In genomic region chr11:6319879-6320410, GRCh38 we compare ENCODE assay signal across 8 cellular contexts. TPM values are rescaled to one million over a fixed set of nuclear protein-coding genes. Genes with fewer than 3 reads are reported as not detected.
DNase-seq lines count a peak whose midpoint lies in the region; ATAC-seq, FAIRE-seq and TF ChIP-seq lines count a peak whose summit lies in the region.

No MANE protein-coding gene starts in this region.

- TF ChIP-seq CTCF in A549 (IDR thresholded peaks at IDR 0.05), result no peak
- TF ChIP-seq CTCF in cardiac muscle cell (IDR thresholded peaks at IDR 0.05; ENCODE audit: low read depth, low read length), result no peak

- peak; percentile 82 to 83 for DNase-seq in A549 (ENCODE audit: low read depth in 1 of 2, low spot score in 1 of 2)
- DNase-seq in activated naive CD8-positive, alpha-beta T cell treated with anti-CD3 and anti-CD28 coated beads, Interleukin-2, amount 10 ng/mL, durations not matched to agents 7 days and 5 days, result peak; percentile 61
- peak; percentile 74 to 95 for DNase-seq in cardiac muscle cell (ENCODE audit: low read depth in 1 of 2, low spot score in 1 of 2)
- DNase-seq in NCI-H1694 treated with DMSO at 0.1 percent for 48 hours (lab: John Stamatoyannopoulos, UW), result no peak
- DNase-seq in NCI-H1105 treated with DMSO at 0.1 percent for 48 hours (lab: John Stamatoyannopoulos, UW), result no peak

- H3K36me3 ChIP-seq in cardiac muscle cell (no peaks in the 10 kb centered on the region), rectal smooth muscle tissue (ENCODE audit: control insufficient read depth, insufficient read depth, low read length) (no peaks in the 10 kb centered on the region)

- peak overlapping the region; percentile 91 for H3K4me2 ChIP-seq in A549

- H3K4me3 ChIP-seq in A549, result peak overlapping the region; percentile 54
- peak overlapping the region; percentile 21 for H3K4me3 ChIP-seq in cardiac muscle cell
- peak overlapping the region; percentile 85 for H3K4me3 ChIP-seq in rectal smooth muscle tissue (ENCODE audit: low read length)

- CTCF ChIA-PET in A549 (lab: Yijun Ruan, JAX), result interaction anchor here (0.9 to 2.4 kb wide), 10 partner anchors 20 to 327 kb away, joined by 3 to 14 read pairs (median 4); no protein-coding TSS in a partner anchor

- H3K4me1 ChIP-seq in A549, result peaks cover 15% of the 10 kb centered on the region; the same call in 2 of the 3 replicates
- H3K4me1 ChIP-seq in cardiac muscle cell (ENCODE audit: low read depth), result peaks cover 24% of the 10 kb centered on the region
- H3K4me1 ChIP-seq in rectal smooth muscle tissue (ENCODE audit: control insufficient read depth, insufficient read depth, low read length), result peaks cover 28% of the 10 kb centered on the region

- H3K27ac ChIP-seq in A549, result peak overlapping the region; percentile 81 to 93
- H3K27ac ChIP-seq in cardiac muscle cell, result peak overlapping the region; percentile 99
- peak overlapping the region; percentile 99 for H3K27ac ChIP-seq in rectal smooth muscle tissue (ENCODE audit: low read depth, low read length)

- H3K4me1 Mint-ChIP-seq in activated naive CD8-positive, alpha-beta T cell treated with anti-CD3 and anti-CD28 coated beads, Interleukin-2, amount 10 ng/mL, durations not matched to agents 7 days and 5 days, result peaks cover 19% of the 10 kb centered on the region

- peak; percentile 87 to 92 for ATAC-seq in A549
- peak; percentile 24 for ATAC-seq in GM18870 (IDR thresholded peaks at IDR 0.05; ENCODE audit: unreplicated experiment)
- ATAC-seq in HG03354 (IDR thresholded peaks at IDR 0.05; ENCODE audit: poor library complexity, severe bottlenecking, unreplicated experiment), result peak; percentile 49
- ATAC-seq in activated naive CD8-positive, alpha-beta T cell treated with anti-CD3 and anti-CD28 coated beads, Interleukin-2, amount 10 ng/mL, durations not matched to agents 7 days and 5 days (ENCODE audit: low read depth), result peak; percentile 44

- H3K4me3 Mint-ChIP-seq in activated naive CD8-positive, alpha-beta T cell treated with anti-CD3 and anti-CD28 coated beads, Interleukin-2, amount 10 ng/mL, durations not matched to agents 7 days and 5 days, result peak overlapping the region; percentile 81

- POLR2A ChIA-PET in A549 (lab: Yijun Ruan, JAX), result interaction anchor here (0.7 to 2.0 kb wide), 11 partner anchors 11 to 85 kb away, joined by 3 to 12 read pairs (median 4); partner anchors contain the start of genes CNGA4 and FHIP1B
- POLR2A ChIA-PET in activated naive CD8-positive, alpha-beta T cell treated with anti-CD3 and anti-CD28 coated beads, Interleukin-2, amount 10 ng/mL, durations not matched to agents 7 days and 5 days (lab: Charles Lee), result interaction anchor here (0.6 to 1.7 kb wide), 4 partner anchors 22 to 90 kb away, joined by 3 to 4 read pairs (median 3); partner anchors contain the start of gene SMPD1

- peaks cover 42% of the 10 kb centered on the region for H3K27me3 Mint-ChIP-seq in activated naive CD8-positive, alpha-beta T cell treated with anti-CD3 and anti-CD28 coated beads, Interleukin-2, amount 10 ng/mL, durations not matched to agents 7 days and 5 days

- H3K9me3 Mint-ChIP-seq in activated naive CD8-positive, alpha-beta T cell treated with anti-CD3 and anti-CD28 coated beads, Interleukin-2, amount 10 ng/mL, durations not matched to agents 7 days and 5 days, result no peaks in the 10 kb centered on the region

- TF ChIP-seq RAD21 in A549 (conservative IDR thresholded peaks at IDR 0.05 in 1 of 2, IDR thresholded peaks at IDR 0.05 in 1 of 2), result no peak

- TF ChIP-seq EP300 in A549 (IDR thresholded peaks at IDR 0.05), result no peak

- H3K9ac ChIP-seq in rectal smooth muscle tissue (ENCODE audit: low read length), result peak overlapping the region; percentile 67

- H3K36me3 Mint-ChIP-seq in activated naive CD8-positive, alpha-beta T cell treated with anti-CD3 and anti-CD28 coated beads, Interleukin-2, amount 10 ng/mL, durations not matched to agents 7 days and 5 days, result peaks cover 2% of the 10 kb centered on the region

- no peaks in the 10 kb centered on the region for H3K27me3 ChIP-seq in cardiac muscle cell
- H3K27me3 ChIP-seq in rectal smooth muscle tissue (ENCODE audit: control insufficient read depth, insufficient read depth, low read length), result peaks cover 2% of the 10 kb centered on the region

- H3K9me3 ChIP-seq in A549 (no peaks in the 10 kb centered on the region), cardiac muscle cell (ENCODE audit: low read depth) (no peaks in the 10 kb centered on the region)

- no peak for FAIRE-seq in A549 (lab: Jason Lieb, UNC)

- WGBS in A549 (ENCODE audit: missing lambda C conversion rate), result 28% methylated on average over 30 of the region's 40 CpGs

- no peak for TF ChIP-seq POLR2A in A549 (IDR thresholded peaks at IDR 0.05; ENCODE audit: low read length)

- peak overlapping the region; percentile 85 for H3K27ac Mint-ChIP-seq in activated naive CD8-positive, alpha-beta T cell treated with anti-CD3 and anti-CD28 coated beads, Interleukin-2, amount 10 ng/mL, durations not matched to agents 7 days and 5 days

TF ChIP-seq in A549, 52 proteins besides CTCF, POLR2A, EP300 and RAD21:
- TF ChIP-seq EHMT2 (IDR thresholded peaks at IDR 0.05; ENCODE audit: low read depth), result no peak
- no peak for TF ChIP-seq CHD2 (IDR thresholded peaks at IDR 0.05; ENCODE audit: low read length, partially characterized antibody)
- TF ChIP-seq E2F6 (IDR thresholded peaks at IDR 0.05; ENCODE audit: borderline replicate concordance, low read depth), result peak; percentile 80
- TF ChIP-seq HDAC2 (IDR thresholded peaks at IDR 0.05), result no peak
- no peak for TF ChIP-seq JUNB (IDR thresholded peaks at IDR 0.05)
- TF ChIP-seq ZC3H11A (IDR thresholded peaks at IDR 0.05), result no peak
- TF ChIP-seq POLR2AphosphoS2 (conservative IDR thresholded peaks at IDR 0.05; ENCODE audit: low read length), result no peak
- TF ChIP-seq ZNF302 (CRISPR knock-in tag; IDR thresholded peaks at IDR 0.05), result no peak
- 0 out of 5 replicates have a peak, but pooled peaks of 1 of the 2 experiments have one; percentile 14 for TF ChIP-seq JUN (IDR thresholded peaks at IDR 0.05)
- TF ChIP-seq BCL3 (IDR thresholded peaks at IDR 0.05), result 0 out of 3 replicates have a peak, but pooled peaks have one; percentile 6
- TF ChIP-seq MAX (IDR thresholded peaks at IDR 0.05), result peak; percentile 66
- TF ChIP-seq RCOR1 (IDR thresholded peaks at IDR 0.05; ENCODE audit: low read depth, low read length), result no peak
- no peak for TF ChIP-seq ZFP36 (IDR thresholded peaks at IDR 0.05; ENCODE audit: borderline replicate concordance, partially characterized antibody)
- TF ChIP-seq NR3C1 (IDR thresholded peaks at IDR 0.05), result no peak

RNA-seq across cellular contexts. Expression of gene CAVIN3, which starts 0.4 kb away (rescaled TPM):
- polyA plus RNA-seq in A549 (2011; rRNA removed) (5.2 and 6.0 TPM in 2 replicates), A549 (2017; fragmentation: RNase III; extraction: RNeasy Plus Mini Kit Qiagen cat#74134 plus additional on column Dnase treatment) (15.9 to 26.7 TPM (median 22.9 TPM) in 3 replicates), cardiac muscle cell (57.4 and 76.1 TPM in 2 replicates)
- polyA plus RNA-seq in A549 (2012; cell fraction: cytosol; rRNA removed), result 18.9 and 23.3 TPM in 2 replicates
- 23.4 and 30.6 TPM in 2 replicates for polyA plus RNA-seq in A549 (2012; cell fraction: nucleus; rRNA removed)
- polyA minus RNA-seq in A549 (2011; rRNA and poly(A)+ RNA removed), result 2.0 and 2.1 TPM in 2 replicates
- total RNA-seq in activated naive CD8-positive, alpha-beta T cell treated with anti-CD3 and anti-CD28 coated beads, Interleukin-2, amount 10 ng/mL, durations not matched to agents 7 days and 5 days, result 1 to 10 TPM; 1.4 to 1.6 TPM
- total RNA-seq in cardiac muscle cell, result 54.5 and 71.8 TPM in 2 replicates

Comparison
In these comparisons a context has a peak if more than half of its experiments do, and no peak if none do; other contexts are left out.
1. ATAC-seq: peak in every context shown above with its lines; median percentile 90 in A549; 49 in HG03354; 44 in activated naive CD8-positive, alpha-beta T cell treated with anti-CD3 and anti-CD28 coated beads, Interleukin-2, amount 10 ng/mL, durations not matched to agents 7 days and 5 days; 24 in GM18870.
2. DNase-seq: peak in A549 (2 of 2), activated naive CD8-positive, alpha-beta T cell treated with anti-CD3 and anti-CD28 coated beads, Interleukin-2, amount 10 ng/mL, durations not matched to agents 7 days and 5 days (single experiment) and cardiac muscle cell (2 of 2); none in NCI-H1694 treated with DMSO at 0.1 percent for 48 hours (single experiment) and NCI-H1105 treated with DMSO at 0.1 percent for 48 hours (single experiment).
3. H3K4me3 ChIP-seq: peak in every context shown above with its lines; median percentile 85 in rectal smooth muscle tissue; 54 in A549; 21 in cardiac muscle cell.
4. RNA of gene CAVIN3, which starts 0.4 kb away (total RNA-seq): 54.5 to 71.8 TPM in cardiac muscle cell; 1.4 to 1.6 TPM in activated naive CD8-positive, alpha-beta T cell treated with anti-CD3 and anti-CD28 coated beads, Interleukin-2, amount 10 ng/mL, durations not matched to agents 7 days and 5 days; every median in the first group is over 10 times any median in the second.
5. Peak in every context shown above with its lines, with median percentiles within 50 percentile points of each other: H3K27ac ChIP-seq.